In the genomic region with DNA sequence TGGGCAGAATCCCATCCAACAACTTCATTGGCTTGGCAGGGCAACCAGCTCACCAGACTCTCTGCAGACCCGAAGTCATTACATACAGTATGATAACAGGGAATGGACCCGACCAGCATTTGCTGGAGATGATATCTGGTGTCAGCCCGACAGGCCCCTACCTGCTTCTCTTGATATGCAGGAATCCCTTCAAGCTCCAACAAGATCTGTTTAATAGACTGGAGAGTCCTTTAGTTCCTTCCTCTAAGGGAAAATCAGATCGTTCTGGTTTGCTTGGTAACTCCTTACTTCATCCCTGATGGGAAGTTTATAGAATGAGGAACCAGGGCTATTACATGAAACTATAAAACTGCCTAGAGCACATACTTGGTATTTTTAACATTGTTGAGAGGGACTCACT, we compare ENCODE assay signal across 16 cellular contexts.
"Had no signal": no experiment of that assay in that cellular context is flagged by ENCODE, and none has a peak within 500 bp of the region (broad histone marks: within the 10 kb centered on the region; RNA-seq: fewer than 3 reads in every experiment).

No MANE protein-coding gene starts in this region.

- H3K4me3 Mint-ChIP-seq: activated naive CD8-positive, alpha-beta T cell; activated T-cell treated with anti-CD3 and anti-CD28 coated beads, Interleukin-2, amount 50 U/mL, for 24 hours; neural crest cell had no signal

- H3K36me3 Mint-ChIP-seq: activated naive CD8-positive, alpha-beta T cell had no signal

- H3K36me3 ChIP-seq: esophagus squamous epithelium, heart left ventricle, ovary, stomach, thoracic aorta had no signal

- H3K9me3 ChIP-seq: esophagus squamous epithelium, heart left ventricle, ovary, stomach, thoracic aorta had no signal

- H3K27me3 Mint-ChIP-seq: activated T-cell treated with anti-CD3 and anti-CD28 coated beads, Interleukin-2, amount 50 U/mL, for 24 hours had no signal

- ATAC-seq: heart left ventricle, left ventricle myocardium superior had no signal

- H3K27me3 ChIP-seq: esophagus squamous epithelium, heart left ventricle, ovary, stomach had no signal

- H3K9me3 Mint-ChIP-seq: activated T-cell treated with anti-CD3 and anti-CD28 coated beads, Interleukin-2, amount 50 U/mL, for 24 hours; neural crest cell had no signal

- H3K4me1 Mint-ChIP-seq: neural crest cell had no signal

- H3K27ac ChIP-seq: dorsolateral prefrontal cortex, heart left ventricle, ovary, stomach, thoracic aorta had no signal

- H3K4me3 ChIP-seq: dorsolateral prefrontal cortex, esophagus squamous epithelium, heart left ventricle, ovary, skin epidermis, stomach, thoracic aorta had no signal

- H3K4me1 ChIP-seq: heart left ventricle had no signal

- H3K27ac Mint-ChIP-seq: activated naive CD8-positive, alpha-beta T cell; activated T-cell treated with anti-CD3 and anti-CD28 coated beads, Interleukin-2, amount 50 U/mL, for 24 hours had no signal

- FAIRE-seq: islet of Langerhans had no signal

- DNase-seq: activated CD4-positive, alpha-beta T cell treated with anti-CD3 and anti-CD28 coated beads, Interleukin-2, amount 50 U/mL, for 4 hours; activated effector memory CD4-positive, alpha-beta T cell treated with anti-CD3 and anti-CD28 coated beads, Interleukin-2, amount 50 U/mL, for 16 hours; activated T-cell treated with anti-CD3 and anti-CD28 coated beads, Interleukin-2, amount 50 U/mL, for 24 hours; dorsolateral prefrontal cortex; esophagus squamous epithelium; foreskin fibroblast; heart left ventricle; left ventricle myocardium superior; ovary; stomach; T-helper 2 cell had no signal
